In the genomic region with DNA sequence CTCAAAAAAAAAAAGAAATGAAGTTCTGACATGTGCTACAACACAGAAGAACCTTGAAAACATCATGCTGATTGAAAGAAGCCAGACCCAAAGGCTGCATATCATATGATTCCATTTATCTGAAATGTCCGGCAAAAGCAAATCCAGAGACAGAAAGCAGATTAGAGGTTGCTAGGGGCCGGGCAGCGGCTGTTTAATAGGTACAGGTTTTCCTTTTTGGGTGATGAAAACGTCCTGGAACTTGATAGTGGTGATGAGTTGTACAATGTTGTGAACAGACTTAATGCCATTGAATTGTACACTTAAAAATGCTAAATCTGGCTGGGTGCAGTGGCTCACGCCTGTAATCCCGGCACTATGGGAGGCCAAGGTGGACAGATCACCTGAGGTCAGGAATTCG, we compare ENCODE assay signal across 23 cellular contexts.
"Had no signal": no experiment of that assay in that cellular context is flagged by ENCODE, and none has a peak within 500 bp of the region (broad histone marks: within the 10 kb centered on the region; RNA-seq: fewer than 3 reads in every experiment).

No MANE protein-coding gene starts in this region.

- H3K27ac ChIP-seq: colonic mucosa, coronary artery, dorsolateral prefrontal cortex, epithelial cell of prostate, foreskin keratinocyte, gastrocnemius medialis, heart left ventricle had no signal

- DNase-seq: colonic mucosa; cortex of kidney; dermis blood vessel endothelial cell; dorsolateral prefrontal cortex; effector CD4-positive, alpha-beta T cell; effector CD8-positive, alpha-beta T cell; effector memory CD4-positive, alpha-beta T cell; effector memory CD8-positive, alpha-beta T cell; endodermal cell; erythroblast; esophagus squamous epithelium; foreskin fibroblast; foreskin keratinocyte; foreskin melanocyte; gastrocnemius medialis; glutamatergic neuron; head of caudate nucleus; heart left ventricle had no signal

- H3K4me1 ChIP-seq: colonic mucosa, foreskin keratinocyte, gastrocnemius medialis had no signal

- H3K4me3 ChIP-seq: colonic mucosa, coronary artery, dorsolateral prefrontal cortex, esophagus muscularis mucosa, esophagus squamous epithelium, gastrocnemius medialis, gastroesophageal sphincter, heart left ventricle had no signal

- H3K27me3 ChIP-seq: colonic mucosa, esophagus muscularis mucosa, esophagus squamous epithelium, gastrocnemius medialis, gastroesophageal sphincter, heart left ventricle had no signal

- H3K36me3 ChIP-seq: colonic mucosa, esophagus squamous epithelium, gastrocnemius medialis, heart left ventricle had no signal

- ATAC-seq: effector memory CD8-positive, alpha-beta T cell; esophagus mucosa; foreskin keratinocyte; gastrocnemius medialis; gastroesophageal sphincter had no signal

- H3K9me3 ChIP-seq: colonic mucosa, esophagus muscularis mucosa, esophagus squamous epithelium, gastrocnemius medialis, gastroesophageal sphincter, heart left ventricle had no signal
